ENCODE assay signal across 1 cellular context in genomic region chr22:39309881-39310714, GRCh38.
TF ChIP-seq lines count a peak whose summit lies in the region.

No MANE protein-coding gene starts in this region.

TF ChIP-seq in H1, 55 proteins besides CTCF, POLR2A, EP300 and RAD21:
- TF ChIP-seq POLR2AphosphoS5 (IDR thresholded peaks at IDR 0.05; ENCODE audit: low read depth, low read length) (peak; percentile 6), ATF2 (IDR thresholded peaks at IDR 0.05; ENCODE audit: low read length) (no peak), HDAC6 (IDR thresholded peaks at IDR 0.05; ENCODE audit: low read depth, low read length) (no peak), POU5F1 (IDR thresholded peaks at IDR 0.05; ENCODE audit: low read depth, low read length) (no peak), SP1 (IDR thresholded peaks at IDR 0.05; ENCODE audit: low read depth, low read length) (no peak), KDM4A (IDR thresholded peaks at IDR 0.05; ENCODE audit: low read depth, low read length, severe bottlenecking) (no peak)
